7 cellular contexts compared by ENCODE assay signal in genomic region chrX:55488559-55489314, GRCh38. TPM values are rescaled to one million over a fixed set of nuclear protein-coding genes. Genes with fewer than 3 reads are reported as not detected.
DNase-seq lines count a peak whose midpoint lies in the region; ATAC-seq lines count a peak whose summit lies in the region.

No MANE protein-coding gene starts in this region.

- no peaks in the 10 kb centered on the region for H3K9me3 Mint-ChIP-seq in activated CD4-positive, alpha-beta memory T cell treated with anti-CD3 and anti-CD28 coated beads, Interleukin-2, amount 10 ng/mL, durations not matched to agents 7 days and 5 days

- peak overlapping the region; percentile 90 for H3K27ac Mint-ChIP-seq in activated CD4-positive, alpha-beta memory T cell treated with anti-CD3 and anti-CD28 coated beads, Interleukin-2, amount 10 ng/mL, durations not matched to agents 7 days and 5 days

- POLR2A ChIA-PET in activated CD4-positive, alpha-beta memory T cell treated with anti-CD3 and anti-CD28 coated beads, Interleukin-2, amount 10 ng/mL, durations not matched to agents 7 days and 5 days (lab: Charles Lee): interaction anchor here (0.6 to 3.4 kb wide), 9 partner anchors 37 to 1444 kb away, joined by 3 to 28 read pairs (median 6); partner anchors contain the start of genes APEX2, MAGEH1, PHF8 and RRAGB

- 0 to 6% methylated on average over 11 to 16 of the region's 56 CpGs for WGBS in mesodermal cell (ENCODE audit: insufficient coverage in 2 of 2), 2 experiments

- CTCF ChIA-PET in activated CD4-positive, alpha-beta memory T cell treated with anti-CD3 and anti-CD28 coated beads, Interleukin-2, amount 10 ng/mL, durations not matched to agents 7 days and 5 days (lab: Charles Lee): interaction anchor here (0.8 to 2.2 kb wide), 5 partner anchors 36 to 760 kb away, joined by 3 to 10 read pairs (median 3); partner anchors contain the start of genes MAGEH1 and RRAGB

- H3K4me1 Mint-ChIP-seq in activated CD4-positive, alpha-beta memory T cell treated with anti-CD3 and anti-CD28 coated beads, Interleukin-2, amount 10 ng/mL, durations not matched to agents 7 days and 5 days: peaks cover 21% of the 10 kb centered on the region

- peaks cover 17% of the 10 kb centered on the region for H3K36me3 ChIP-seq in mesodermal cell (ENCODE audit: control insufficient read depth, insufficient read depth, low read length)

- H3K27ac ChIP-seq in mesodermal cell (ENCODE audit: low read depth, low read length, severe bottlenecking): peak overlapping the region; percentile 94

- no peaks in the 10 kb centered on the region for H3K4me1 ChIP-seq in mesodermal cell (ENCODE audit: control insufficient read depth, insufficient read depth, low read length, poor library complexity, severe bottlenecking)

- peak; percentile 86 for DNase-seq in NCI-H2227 treated with DMSO at 0.1 percent for 48 hours (lab: John Stamatoyannopoulos, UW)
- peak; percentile 65 for DNase-seq in activated CD4-positive, alpha-beta memory T cell treated with anti-CD3 and anti-CD28 coated beads, Interleukin-2, amount 10 ng/mL, durations not matched to agents 7 days and 5 days
- DNase-seq in effector CD4-positive, alpha-beta T cell: peak; percentile 47
- peak; percentile 25 to 34 for DNase-seq in stimulated activated CD8-positive, alpha-beta memory T cell treated with anti-CD3 and anti-CD28 coated beads, Interleukin-2, amount 100 ng/mL, for 48 hours (ENCODE audit: low read depth in 2 of 2)

- peak overlapping the region; percentile 50 for H3K4me3 ChIP-seq in mesodermal cell (ENCODE audit: extremely low read depth, insufficient read depth, low read length, poor library complexity, severe bottlenecking)

- H3K4me3 Mint-ChIP-seq in activated CD4-positive, alpha-beta memory T cell treated with anti-CD3 and anti-CD28 coated beads, Interleukin-2, amount 10 ng/mL, durations not matched to agents 7 days and 5 days: peak overlapping the region; percentile 88

- H3K27me3 Mint-ChIP-seq in activated CD4-positive, alpha-beta memory T cell treated with anti-CD3 and anti-CD28 coated beads, Interleukin-2, amount 10 ng/mL, durations not matched to agents 7 days and 5 days: no peaks in the 10 kb centered on the region

- H3K36me3 Mint-ChIP-seq in activated CD4-positive, alpha-beta memory T cell treated with anti-CD3 and anti-CD28 coated beads, Interleukin-2, amount 10 ng/mL, durations not matched to agents 7 days and 5 days (ENCODE audit: low read depth): no peaks in the 10 kb centered on the region

- ATAC-seq in GM18517 (IDR thresholded peaks at IDR 0.05; ENCODE audit: unreplicated experiment): peak; percentile 57
- peak; percentile 73 for ATAC-seq in HG02852 (IDR thresholded peaks at IDR 0.05; ENCODE audit: unreplicated experiment)

- no peaks in the 10 kb centered on the region for H3K9me3 ChIP-seq in mesodermal cell (ENCODE audit: control insufficient read depth, low read length)

RNA-seq across cellular contexts. Expression of gene USP51, which starts 0.9 kb away (rescaled TPM):
- 1 to 10 TPM in 1 of 2 experiments, under 1 TPM in 1; 0.78 to 1.1 TPM for total RNA-seq in activated CD4-positive, alpha-beta memory T cell treated with anti-CD3 and anti-CD28 coated beads, Interleukin-2, amount 10 ng/mL, durations not matched to agents 7 days and 5 days
- polyA plus RNA-seq in mesodermal cell (2013, experiment 1 of 2): 3.8 TPM
- polyA plus RNA-seq in mesodermal cell (2013, experiment 2 of 2): 5.1 TPM

RNA-seq across cellular contexts. Expression of gene MAGEH1, which starts 36.8 kb away (rescaled TPM):
- total RNA-seq in activated CD4-positive, alpha-beta memory T cell treated with anti-CD3 and anti-CD28 coated beads, Interleukin-2, amount 10 ng/mL, durations not matched to agents 7 days and 5 days: 10 to 100 TPM; 14.3 to 16.1 TPM
- 41.7 TPM for polyA plus RNA-seq in mesodermal cell (2013, experiment 1 of 2)
- polyA plus RNA-seq in mesodermal cell (2013, experiment 2 of 2): 38.8 TPM

Comparison
In these comparisons a context has a peak if more than half of its experiments do, and no peak if none do; other contexts are left out.
1. Peak in every context shown above with its lines: DNase-seq, ATAC-seq, H3K4me3 ChIP-seq and H3K27ac ChIP-seq.
2. DNase-seq: peak in every context shown above with its lines; median percentile 86 in NCI-H2227 treated with DMSO at 0.1 percent for 48 hours; 65 in activated CD4-positive, alpha-beta memory T cell treated with anti-CD3 and anti-CD28 coated beads, Interleukin-2, amount 10 ng/mL, durations not matched to agents 7 days and 5 days; 47 in effector CD4-positive, alpha-beta T cell; 30 in stimulated activated CD8-positive, alpha-beta memory T cell treated with anti-CD3 and anti-CD28 coated beads, Interleukin-2, amount 100 ng/mL, for 48 hours.